8 cellular contexts compared by ENCODE assay signal in the genomic region with DNA sequence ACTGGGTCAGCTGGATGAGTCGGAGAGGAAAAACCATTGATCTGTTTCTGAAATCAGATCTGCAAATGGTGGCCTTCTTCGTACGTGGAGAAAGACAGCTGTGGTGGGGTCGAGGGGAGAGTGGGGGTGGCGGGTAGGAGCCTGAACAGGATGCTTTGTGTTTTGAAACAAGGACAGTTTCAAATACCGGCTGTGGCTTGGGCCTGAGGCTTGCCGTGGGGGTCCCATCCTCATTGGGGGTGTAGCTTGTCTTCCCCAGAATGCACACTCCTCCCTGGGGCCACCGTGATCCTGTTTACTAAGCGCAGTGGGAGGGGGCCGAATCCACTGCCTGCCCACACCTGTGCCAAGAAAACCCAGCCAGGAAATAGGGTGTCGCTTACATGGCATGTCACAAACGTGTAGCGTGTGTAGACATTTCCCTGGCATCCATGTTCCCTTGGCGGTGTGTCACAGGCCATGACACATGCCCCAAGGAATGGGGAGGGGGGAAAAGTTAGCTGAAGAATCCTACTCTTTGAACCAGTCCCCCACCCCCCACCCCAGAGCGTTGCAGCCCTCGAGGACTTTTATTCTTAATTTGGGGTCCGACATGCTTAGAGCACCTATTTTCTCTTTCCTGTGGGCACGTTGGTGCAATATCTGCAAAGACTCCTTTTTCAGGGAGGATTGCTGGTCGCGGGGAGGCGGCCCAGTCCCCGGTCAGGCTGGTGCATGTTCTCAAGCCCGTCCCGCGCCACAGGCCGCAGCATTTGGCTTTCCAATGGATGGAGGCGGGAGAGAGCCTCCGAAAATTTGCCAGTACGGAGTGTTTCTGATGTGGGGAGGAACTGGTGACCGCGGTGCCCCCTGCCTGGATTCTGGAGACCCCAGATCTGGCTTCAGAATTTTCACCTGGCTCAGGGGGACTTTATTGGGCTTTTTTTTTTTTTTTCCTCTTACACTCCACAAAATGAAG. TPM values are rescaled to one million over a fixed set of nuclear protein-coding genes. Genes with fewer than 3 reads are reported as not detected.
A peak's percentile ranks its signal among the peaks of the same experiment; 100 is the strongest.
DNase-seq lines count a peak whose midpoint lies in the region; ATAC-seq and TF ChIP-seq lines count a peak whose summit lies in the region.

No MANE protein-coding gene starts in this region.

- H3K4me3 ChIP-seq in lung (peak overlapping the region; percentile 84), tibial artery (peak overlapping the region; percentile 62 to 73)

- TF ChIP-seq CTCF in lung (IDR thresholded peaks at IDR 0.05; ENCODE audit: control extremely low read depth, extremely low read depth): no peak
- TF ChIP-seq CTCF in tibial artery (IDR thresholded peaks at IDR 0.05): no peak

- H3K4me1 ChIP-seq in lung (ENCODE audit: control insufficient read depth in 2 of 2, insufficient read depth in 2 of 2, low read length in 2 of 2): peaks cover 0 to 14% of the 10 kb centered on the region in 2 donors
- peaks cover 0 to 33% (median 14%) of the 10 kb centered on the region in 4 donors for H3K4me1 ChIP-seq in tibial artery

- no peaks in the 10 kb centered on the region for H3K9me3 ChIP-seq in lung (ENCODE audit: control insufficient read depth in 2 of 2, insufficient read depth in 1 of 2, low read length in 1 of 2)
- H3K9me3 ChIP-seq in tibial artery: no peaks in the 10 kb centered on the region

- H3K36me3 ChIP-seq in lung (ENCODE audit: control insufficient read depth in 2 of 2, insufficient read depth in 2 of 2, low read length in 2 of 2): no peaks in the 10 kb centered on the region
- H3K36me3 ChIP-seq in tibial artery: no peaks in the 10 kb centered on the region

- H3K27ac ChIP-seq in caudate nucleus (ENCODE audit: low read depth, low read length) (peak overlapping the region; percentile 67), lung (ENCODE audit: low read depth in 1 of 2, low read length in 1 of 2) (peak overlapping the region in 1 of 2 donors; percentile 94), tibial artery (peak overlapping the region; percentile 36 to 70)

- WGBS in lung, 2 donors: 8 to 16% methylated on average over 31 of the region's 31 CpGs

- intact Hi-C loops in tibial artery (cut with DNase I; ENCODE audit: low total_unique reads): loop anchor here (10.0 kb wide), 1 partner anchor 158 kb away; no protein-coding TSS in a partner anchor

- DNase-seq in DMS79 (lab: John Stamatoyannopoulos, UW): peak; percentile 27
- DNase-seq in DMS79 treated with DMSO at 0.1 percent for 48 hours (lab: John Stamatoyannopoulos, UW): no peak
- DNase-seq in NCI-H69 (lab: John Stamatoyannopoulos, UW): peak; percentile 74
- peak in 3 of 61 donors; percentile 15 to 60 (median 32) for DNase-seq in caudate nucleus (lab: John Stamatoyannopoulos, UW)
- DNase-seq in lung (ENCODE audit: low spot score): no peak
- no peak for DNase-seq in tibial artery
- DNase-seq in ecto neural progenitor cell (ENCODE audit: low spot score): no peak
- DNase-seq in NK-92 (lab: John Stamatoyannopoulos, UW; ENCODE audit: unreplicated experiment): no peak

- no peak for ATAC-seq in lung (ENCODE audit: insufficient read depth, low FRiP score)

- H3K27me3 ChIP-seq in lung (ENCODE audit: control insufficient read depth, insufficient read depth) (no peaks in the 10 kb centered on the region), tibial artery (no peaks in the 10 kb centered on the region)

RNA-seq across cellular contexts. Expression of a gene that starts 2.0 kb away (rescaled TPM):
- total RNA-seq in lung: 10 to 100 TPM; 55.7 to 80.5 TPM
- polyA plus RNA-seq in lung: 10 to 100 TPM; 11.8 to 41.4 TPM

Comparison
In these comparisons a context has a peak if more than half of its experiments do, and no peak if none do; other contexts are left out.
1. DNase-seq: peak in DMS79 (single experiment) and NCI-H69 (single experiment); none in DMS79 treated with DMSO at 0.1 percent for 48 hours (single experiment), lung (single experiment), tibial artery (0 of 2), ecto neural progenitor cell (single experiment) and NK-92 (single experiment).